30 cellular contexts compared by ENCODE assay signal in genomic region chr19:17491287-17491686, GRCh38. TPM values are rescaled to one million over a fixed set of nuclear protein-coding genes. Genes with fewer than 3 reads are reported as not detected.
DNase-seq lines count a peak whose midpoint lies in the region; ATAC-seq and TF ChIP-seq lines count a peak whose summit lies in the region.
"Had no signal": no experiment of that assay in that cellular context is flagged by ENCODE, and none has a peak within 500 bp of the region (broad histone marks: within the 10 kb centered on the region; RNA-seq: fewer than 3 reads in every experiment).

No MANE protein-coding gene starts in this region.

- H3K9ac ChIP-seq in subcutaneous abdominal adipose tissue (ENCODE audit: low read length in 5 of 5): no peak overlapping the region
- H3K9ac ChIP-seq: KMS-11 had no signal

- peak overlapping the region in 1 of 5 donors; percentile 59 for H3K4me3 Mint-ChIP-seq in immature natural killer cell
- H3K4me3 Mint-ChIP-seq: memory B cell had no signal

- H3K4me1 Mint-ChIP-seq in immature natural killer cell: peaks cover 50 to 54% of the 10 kb centered on the region in 2 donors

- H3K27ac ChIP-seq in left ventricle myocardium inferior (replicated peaks) (peak overlapping the region; percentile 65), subcutaneous abdominal adipose tissue (ENCODE audit: low read depth, low read length) (peak overlapping the region; percentile 74)
- H3K27ac ChIP-seq: A549, body of pancreas, KMS-11, SJSA1, stomach, transverse colon had no signal

- no peak for DNase-seq in left ventricle myocardium inferior
- no peak for DNase-seq in Right ventricle myocardium superior
- DNase-seq in immature natural killer cell: no peak
- no peak for DNase-seq in stimulated activated CD8-positive, alpha-beta memory T cell treated with anti-CD3 and anti-CD28 coated beads, Interleukin-4, amount 100 ng/mL, for 48 hours
- no peak for DNase-seq in NCI-H774 (lab: John Stamatoyannopoulos, UW)
- DNase-seq: activated CD8-positive, alpha-beta memory T cell treated with anti-CD3 and anti-CD28 coated beads for 24 hours; activated gamma-delta T cell; BE2C; body of pancreas; DMS79 treated with DMSO at 0.1 percent for 48 hours; erythroblast; HCEC 1CT; left cardiac atrium; NCI-H1417; NCI-H2029 treated with DMSO at 0.1 percent for 48 hours; NCI-H226; NCI-H748 treated with DMSO at 0.1 percent for 48 hours; stomach; T-helper 2 cell; transverse colon had no signal

- intact Hi-C loops in left ventricle myocardium inferior (cut with micrococcal nuclease): no loop called here
- intact Hi-C loops in Right ventricle myocardium superior (cut with DNase I): no loop called here

- H3K4me3 ChIP-seq in left ventricle myocardium inferior (no peak overlapping the region), subcutaneous abdominal adipose tissue (ENCODE audit: low read depth in 1 of 5, low read length in 5 of 5) (no peak overlapping the region)
- H3K4me3 ChIP-seq: A549, body of pancreas, heart left ventricle, SJSA1, stomach, transverse colon had no signal

- no peaks in the 10 kb centered on the region for H3K36me3 Mint-ChIP-seq in immature natural killer cell

- no peaks in the 10 kb centered on the region for H3K9me3 Mint-ChIP-seq in immature natural killer cell
- H3K9me3 Mint-ChIP-seq: memory B cell had no signal

- H3K9me3 ChIP-seq in left ventricle myocardium inferior (replicated peaks) (no peaks in the 10 kb centered on the region), subcutaneous abdominal adipose tissue (ENCODE audit: control insufficient read depth in 5 of 5, low read length in 5 of 5) (no peaks in the 10 kb centered on the region)
- H3K9me3 ChIP-seq: A549, BE2C, body of pancreas, heart left ventricle, SJSA1, stomach, transverse colon had no signal

- H3K27ac Mint-ChIP-seq in immature natural killer cell: peak overlapping the region; percentile 51 to 100 (median 94)
- H3K27ac Mint-ChIP-seq: memory B cell had no signal

- no peak for TF ChIP-seq CTCF in left ventricle myocardium inferior (IDR thresholded peaks at IDR 0.05; ENCODE audit: borderline replicate concordance)

- H3K27me3 Mint-ChIP-seq in immature natural killer cell (ENCODE audit: low read depth in 3 of 3): peaks cover 4 to 15% (median 11%) of the 10 kb centered on the region in 3 donors
- H3K27me3 Mint-ChIP-seq: memory B cell had no signal

- no peak for ATAC-seq in Right ventricle myocardium superior (ENCODE audit: poor library complexity)
- peak; percentile 40 for ATAC-seq in SK-N-SH treated with all-trans-retinoic acid at 6 μM for 48 hours
- ATAC-seq in GM18909 (IDR thresholded peaks at IDR 0.05; ENCODE audit: poor library complexity, unreplicated experiment): no peak
- ATAC-seq: A549, body of pancreas, heart left ventricle, left cardiac atrium had no signal

- peaks cover 26% of the 10 kb centered on the region for H3K36me3 ChIP-seq in left ventricle myocardium inferior
- peaks cover 0 to 25% (median 15%) of the 10 kb centered on the region in 5 donors for H3K36me3 ChIP-seq in subcutaneous abdominal adipose tissue (ENCODE audit: control insufficient read depth in 5 of 5, insufficient read depth in 5 of 5, low read length in 5 of 5)
- H3K36me3 ChIP-seq: BE2C, SJSA1, transverse colon had no signal

- H3K27me3 ChIP-seq in left ventricle myocardium inferior (ENCODE audit: low read depth): no peaks in the 10 kb centered on the region
- H3K27me3 ChIP-seq in subcutaneous abdominal adipose tissue (ENCODE audit: control insufficient read depth in 5 of 5, insufficient read depth in 4 of 5, low read length in 5 of 5): no peaks in the 10 kb centered on the region
- H3K27me3 ChIP-seq: BE2C, body of pancreas, heart left ventricle, SJSA1, stomach, transverse colon had no signal

- H3K4me1 ChIP-seq in left ventricle myocardium inferior (peaks cover 36% of the 10 kb centered on the region), subcutaneous abdominal adipose tissue (ENCODE audit: control insufficient read depth in 5 of 5, insufficient read depth in 5 of 5, low read length in 5 of 5) (peaks cover 4 to 45% (median 30%) of the 10 kb centered on the region in 5 donors)
- H3K4me1 ChIP-seq: A549, BE2C, SJSA1 had no signal

TF ChIP-seq in SK-N-SH treated with all-trans-retinoic acid at 6 μM for 48 hours, 23 proteins besides CTCF, POLR2A, EP300 and RAD21:
- TF ChIP-seq CSRNP3 (CRISPR knock-in tag; IDR thresholded peaks at IDR 0.05): no peak
- no peak for TF ChIP-seq ZC3H10 (CRISPR knock-in tag; IDR thresholded peaks at IDR 0.05)
- no peak for TF ChIP-seq ZNF565 (CRISPR knock-in tag; conservative IDR thresholded peaks at IDR 0.05; ENCODE audit: low read depth)
- TF ChIP-seq TOX (CRISPR knock-in tag; IDR thresholded peaks at IDR 0.05; ENCODE audit: borderline replicate concordance): no peak
- no peak for TF ChIP-seq BACH2 (CRISPR knock-in tag; IDR thresholded peaks at IDR 0.05; ENCODE audit: borderline replicate concordance)
- TF ChIP-seq OSR1 (CRISPR knock-in tag; IDR thresholded peaks at IDR 0.05): no peak
- TF ChIP-seq GLIS3 (CRISPR knock-in tag; IDR thresholded peaks at IDR 0.05): no peak
- TF ChIP-seq TCF4 (CRISPR knock-in tag; IDR thresholded peaks at IDR 0.05; ENCODE audit: borderline replicate concordance): no peak

RNA-seq across cellular contexts. Expression of gene PGLS, which starts 20.2 kb away (rescaled TPM):
- 19.9 TPM for total RNA-seq in left ventricle myocardium inferior
- 19.6 TPM for total RNA-seq in Right ventricle myocardium superior
- 100 to 1,000 TPM in 2 of 3 donors, 10 to 100 TPM in 1; 65.3 to 118 (median 107) TPM for polyA plus RNA-seq in immature natural killer cell

RNA-seq across cellular contexts. Expression of gene SLC27A1, which starts 21.0 kb away (rescaled TPM):
- 59.3 TPM for total RNA-seq in left ventricle myocardium inferior
- total RNA-seq in Right ventricle myocardium superior: 64.2 TPM
- polyA plus RNA-seq in immature natural killer cell: 10 to 100 TPM in 2 of 3 donors, 1 to 10 TPM in 1; 9.7 to 15.9 (median 15.3) TPM

RNA-seq across cellular contexts. Expression of gene NXNL1, which starts 30.6 kb away (rescaled TPM):
- total RNA-seq in left ventricle myocardium inferior (0.33 TPM), Right ventricle myocardium superior (0.24 TPM)
- polyA plus RNA-seq in immature natural killer cell: not detected
- total RNA-seq: body of pancreas, cerebellum, pulmonary artery endothelial cell, SJSA1, transverse colon had no signal
- polyA plus RNA-seq: A549, stomach had no signal

RNA-seq across cellular contexts. Expression of gene TMEM221, which starts 42.8 kb away (rescaled TPM):
- total RNA-seq in left ventricle myocardium inferior (0.14 TPM), Right ventricle myocardium superior (0.11 TPM)
- under 1 TPM in 1 of 3 donors, not detected in 2; 0.24 TPM for polyA plus RNA-seq in immature natural killer cell
- total RNA-seq: pulmonary artery endothelial cell, SJSA1, stomach had no signal
